Comparison of ENCODE assay signal across 8 cellular contexts in genomic region chr6:37783831-37784584, GRCh38. TPM values are rescaled to one million over a fixed set of nuclear protein-coding genes. Genes with fewer than 3 reads are reported as not detected.
A peak's percentile ranks its signal among the peaks of the same experiment; 100 is the strongest.
DNase-seq lines count a peak whose midpoint lies in the region; ATAC-seq and TF ChIP-seq lines count a peak whose summit lies in the region.

No MANE protein-coding gene starts in this region.

- no peaks in the 10 kb centered on the region for H3K36me3 Mint-ChIP-seq in GM23338 (ENCODE audit: low read depth)
- H3K36me3 Mint-ChIP-seq in activated CD4-positive, alpha-beta memory T cell treated with anti-CD3 and anti-CD28 coated beads, Interleukin-2, amount 10 ng/mL, durations not matched to agents 7 days and 5 days (ENCODE audit: low read depth) = no peaks in the 10 kb centered on the region
- no peaks in the 10 kb centered on the region for H3K36me3 Mint-ChIP-seq in natural killer cell treated with Interleukin-12 subunit alpha and Interleukin-12 subunit beta and Interleukin-15 and Interleukin-18, amount 100 ng/mL, for 72 hours

- H3K27me3 ChIP-seq in GM23338 (ENCODE audit: insufficient read depth) (peaks cover 30% of the 10 kb centered on the region), fibroblast of lung (ENCODE audit: control insufficient read depth, insufficient read depth, low read length) (no peaks in the 10 kb centered on the region)

- no peaks in the 10 kb centered on the region for H3K9me3 ChIP-seq in fibroblast of lung (ENCODE audit: control insufficient read depth, insufficient read depth, low read depth, low read length)

- POLR2A ChIA-PET in activated CD4-positive, alpha-beta memory T cell treated with anti-CD3 and anti-CD28 coated beads, Interleukin-2, amount 10 ng/mL, durations not matched to agents 7 days and 5 days (lab: Charles Lee) = interaction anchor here (1.6 kb wide), 1 partner anchor 35 kb away, joined by 6 read pairs; no protein-coding TSS in a partner anchor

- H3K4me1 ChIP-seq in GM23338 (ENCODE audit: insufficient read depth) (peaks cover 45% of the 10 kb centered on the region), fibroblast of lung (ENCODE audit: control insufficient read depth, extremely low read depth, insufficient read depth, low read length) (peaks cover 18% of the 10 kb centered on the region)

- H3K9ac ChIP-seq in fibroblast of lung (ENCODE audit: insufficient read depth, low read length) = peak overlapping the region; percentile 63

- H3K4me1 Mint-ChIP-seq in GM23338 = peaks cover 51% of the 10 kb centered on the region
- H3K4me1 Mint-ChIP-seq in activated CD4-positive, alpha-beta memory T cell treated with anti-CD3 and anti-CD28 coated beads, Interleukin-2, amount 10 ng/mL, durations not matched to agents 7 days and 5 days = peaks cover 12% of the 10 kb centered on the region
- H3K4me1 Mint-ChIP-seq in natural killer cell treated with Interleukin-12 subunit alpha and Interleukin-12 subunit beta and Interleukin-15 and Interleukin-18, amount 100 ng/mL, for 72 hours (ENCODE audit: low read depth in 2 of 2) = peaks cover 14 to 17% of the 10 kb centered on the region in 2 donors

- peak overlapping the region; percentile 47 for H3K4me3 ChIP-seq in AG10803 (ENCODE audit: low read length)
- H3K4me3 ChIP-seq in GM23338 = peak overlapping the region; percentile 94
- H3K4me3 ChIP-seq in fibroblast of lung (replicated peaks in 1 of 4; ENCODE audit: control extremely low read depth in 1 of 4, insufficient read depth in 1 of 4, low read depth in 3 of 4, low read length in 4 of 4) = peak overlapping the region; percentile 15 to 48 (median 34)

- H3K4me3 Mint-ChIP-seq in GM23338 = peak overlapping the region; percentile 82
- H3K4me3 Mint-ChIP-seq in activated CD4-positive, alpha-beta memory T cell treated with anti-CD3 and anti-CD28 coated beads, Interleukin-2, amount 10 ng/mL, durations not matched to agents 7 days and 5 days = peak overlapping the region; percentile 17
- H3K4me3 Mint-ChIP-seq in natural killer cell treated with Interleukin-12 subunit alpha and Interleukin-12 subunit beta and Interleukin-15 and Interleukin-18, amount 100 ng/mL, for 72 hours = peak overlapping the region; percentile 73

- H2AFZ ChIP-seq in GM23338 (peak overlapping the region; percentile 100), fibroblast of lung (ENCODE audit: low read length) (peak overlapping the region; percentile 96)

- ATAC-seq in GM23338 (peak; percentile 58), GM19455 (IDR thresholded peaks at IDR 0.05; ENCODE audit: unreplicated experiment) (no peak), HG02884 (IDR thresholded peaks at IDR 0.05; ENCODE audit: unreplicated experiment) (no peak), GM21367 (IDR thresholded peaks at IDR 0.05; ENCODE audit: unreplicated experiment) (no peak)
- peak in 1 of 2 donors; percentile 66 for ATAC-seq in natural killer cell treated with Interleukin-12 subunit alpha and Interleukin-12 subunit beta and Interleukin-15 and Interleukin-18, amount 100 ng/mL, for 72 hours

- peaks cover 31% of the 10 kb centered on the region for H3K27me3 Mint-ChIP-seq in GM23338 (ENCODE audit: insufficient read depth, low read depth, poor library complexity)
- H3K27me3 Mint-ChIP-seq in activated CD4-positive, alpha-beta memory T cell treated with anti-CD3 and anti-CD28 coated beads, Interleukin-2, amount 10 ng/mL, durations not matched to agents 7 days and 5 days = peaks cover 31% of the 10 kb centered on the region
- H3K27me3 Mint-ChIP-seq in natural killer cell treated with Interleukin-12 subunit alpha and Interleukin-12 subunit beta and Interleukin-15 and Interleukin-18, amount 100 ng/mL, for 72 hours = peaks cover 25 to 26% of the 10 kb centered on the region in 2 donors

- H4K20me1 ChIP-seq in GM23338 (replicated peaks; ENCODE audit: insufficient read depth) (no peaks in the 10 kb centered on the region), fibroblast of lung (ENCODE audit: control insufficient read depth, extremely low read depth, insufficient read depth, low read length) (no peaks in the 10 kb centered on the region)

- CTCF ChIA-PET in activated CD4-positive, alpha-beta memory T cell treated with anti-CD3 and anti-CD28 coated beads, Interleukin-2, amount 10 ng/mL, durations not matched to agents 7 days and 5 days (lab: Charles Lee) = no interaction called here

- H3K36me3 ChIP-seq in GM23338 (ENCODE audit: insufficient read depth) (no peaks in the 10 kb centered on the region), fibroblast of lung (ENCODE audit: control insufficient read depth, insufficient read depth, low read length) (no peaks in the 10 kb centered on the region)

- H3K79me2 ChIP-seq in GM23338 (replicated peaks; ENCODE audit: insufficient read depth) (no peaks in the 10 kb centered on the region), fibroblast of lung (ENCODE audit: control insufficient read depth, insufficient read depth, low read length) (no peaks in the 10 kb centered on the region)

- DNase-seq in AG10803 (ENCODE audit: low read depth) = peak; percentile 50
- peak; percentile 55 for DNase-seq in GM23338 (ENCODE audit: low spot score)
- no peak for DNase-seq in activated CD4-positive, alpha-beta memory T cell treated with anti-CD3 and anti-CD28 coated beads, Interleukin-2, amount 10 ng/mL, durations not matched to agents 7 days and 5 days
- peak; percentile 29 to 51 for DNase-seq in fibroblast of lung (ENCODE audit: low read depth in 2 of 2)
- peak; percentile 55 for DNase-seq in natural killer cell treated with Interleukin-12 subunit alpha and Interleukin-12 subunit beta and Interleukin-15 and Interleukin-18, amount 100 ng/mL, for 72 hours (ENCODE audit: low spot score)

- H3F3A ChIP-seq in GM23338 (replicated peaks; ENCODE audit: low read depth) = 0 out of 2 replicates have a peak, but pooled peaks cover 5% of the 10 kb centered on the region

- TF ChIP-seq CTCF in AG10803 (conservative IDR thresholded peaks at IDR 0.05; ENCODE audit: low read length) = peak; percentile 15; the same call in 1 of the 2 replicates
- no peak for TF ChIP-seq CTCF in GM23338 (conservative IDR thresholded peaks at IDR 0.05; ENCODE audit: low read depth in 2 of 2)
- TF ChIP-seq CTCF in fibroblast of lung (conservative IDR thresholded peaks at IDR 0.05 in 1 of 2, IDR thresholded peaks at IDR 0.05 in 1 of 2; ENCODE audit: low read depth in 1 of 2, low read length in 2 of 2) = peak in 1 of 2 donors; percentile 14

- no peaks in the 10 kb centered on the region for H3K9me2 ChIP-seq in GM23338 (ENCODE audit: insufficient read depth)

- no peak overlapping the region for H3K27ac Mint-ChIP-seq in GM23338
- H3K27ac Mint-ChIP-seq in activated CD4-positive, alpha-beta memory T cell treated with anti-CD3 and anti-CD28 coated beads, Interleukin-2, amount 10 ng/mL, durations not matched to agents 7 days and 5 days = no peak overlapping the region
- no peak overlapping the region for H3K27ac Mint-ChIP-seq in natural killer cell treated with Interleukin-12 subunit alpha and Interleukin-12 subunit beta and Interleukin-15 and Interleukin-18, amount 100 ng/mL, for 72 hours

- no peak overlapping the region for H3K27ac ChIP-seq in GM23338 (ENCODE audit: low read depth)
- peak overlapping the region; percentile 65 for H3K27ac ChIP-seq in fibroblast of lung (ENCODE audit: insufficient read depth, low read length)

- H3K4me2 ChIP-seq in GM23338 (peak overlapping the region; percentile 100), fibroblast of lung (ENCODE audit: extremely low read depth, insufficient read depth, low read length) (peak overlapping the region; percentile 93)

- H3K9me3 Mint-ChIP-seq in GM23338 = no peaks in the 10 kb centered on the region
- H3K9me3 Mint-ChIP-seq in activated CD4-positive, alpha-beta memory T cell treated with anti-CD3 and anti-CD28 coated beads, Interleukin-2, amount 10 ng/mL, durations not matched to agents 7 days and 5 days = no peaks in the 10 kb centered on the region
- no peaks in the 10 kb centered on the region for H3K9me3 Mint-ChIP-seq in natural killer cell treated with Interleukin-12 subunit alpha and Interleukin-12 subunit beta and Interleukin-15 and Interleukin-18, amount 100 ng/mL, for 72 hours

TF ChIP-seq in GM23338, 12 proteins besides CTCF, POLR2A, EP300 and RAD21:
- TF ChIP-seq POLR2AphosphoS5 (IDR thresholded peaks at IDR 0.05; ENCODE audit: low read depth) = 0 out of 2 replicates have a peak, but pooled peaks have one; percentile 37
- TF ChIP-seq REST (IDR thresholded peaks at IDR 0.05; ENCODE audit: unreplicated experiment) = peak; percentile 5
- TF ChIP-seq ZNF114 (CRISPR knock-in tag; IDR thresholded peaks at IDR 0.05) = no peak

RNA-seq across cellular contexts. Expression of gene ZFAND3, which starts 35.5 kb away (rescaled TPM):
- 28.2 and 31.8 TPM in 2 replicates for total RNA-seq in GM23338 (2014; rRNA removed; shearing (Covaris generic))
- 14.2 and 16.9 TPM in 2 replicates for polyA plus RNA-seq in GM23338 (2016; fragmentation: Nextera tagmentation; extraction: Ambion mirVana)
- total RNA-seq in activated CD4-positive, alpha-beta memory T cell treated with anti-CD3 and anti-CD28 coated beads, Interleukin-2, amount 10 ng/mL, durations not matched to agents 7 days and 5 days = 10 to 100 TPM; 35.2 to 38.2 TPM
- 25.4 and 40.8 TPM in 2 replicates for total RNA-seq in fibroblast of lung
- 18.4 and 21.5 TPM in 2 replicates for polyA plus RNA-seq in fibroblast of lung
- 99.2 and 121 TPM in 2 replicates for polyA plus RNA-seq in fibroblast of lung (2012)
- polyA minus RNA-seq in fibroblast of lung (ENCODE audit: low replicate concordance) = 42.9 and 65.8 TPM in 2 replicates
- 100 to 1,000 TPM in 1 of 2 donors, 10 to 100 TPM in 1; 51.0 to 100 TPM for total RNA-seq in natural killer cell treated with Interleukin-12 subunit alpha and Interleukin-12 subunit beta and Interleukin-15 and Interleukin-18, amount 100 ng/mL, for 72 hours

Comparison
In these comparisons a context has a peak if more than half of its experiments do, and no peak if none do; other contexts are left out.
1. H3K4me3 ChIP-seq: peak in every context shown above with its lines; median percentile 94 in GM23338; 47 in AG10803; 34 in fibroblast of lung.
2. H3K4me3 Mint-ChIP-seq: peak in every context shown above with its lines; median percentile 82 in GM23338; 73 in natural killer cell treated with Interleukin-12 subunit alpha and Interleukin-12 subunit beta and Interleukin-15 and Interleukin-18, amount 100 ng/mL, for 72 hours; 17 in activated CD4-positive, alpha-beta memory T cell treated with anti-CD3 and anti-CD28 coated beads, Interleukin-2, amount 10 ng/mL, durations not matched to agents 7 days and 5 days.